Comparison of ENCODE assay signal across 12 cellular contexts in the genomic region with DNA sequence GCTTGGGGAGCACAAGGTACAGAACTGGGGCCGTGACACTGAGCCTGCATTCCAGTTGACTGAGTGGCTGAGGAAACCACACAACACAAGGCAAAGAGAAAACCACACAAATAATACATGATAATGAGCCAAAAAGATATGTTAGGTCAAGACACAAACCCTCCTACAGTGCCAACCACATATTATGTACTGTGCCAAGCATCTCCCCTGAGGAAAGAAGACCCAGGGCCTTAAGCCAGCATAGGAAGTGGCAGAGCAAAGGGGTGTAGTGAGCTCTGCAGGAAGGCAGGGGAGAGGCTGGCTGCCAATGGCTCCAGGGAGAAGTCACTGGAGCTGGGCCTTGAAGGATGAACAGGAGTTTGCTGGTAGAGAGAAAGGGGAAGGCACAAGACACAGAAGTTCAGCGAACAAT. TPM values are rescaled to one million over a fixed set of nuclear protein-coding genes. Genes with fewer than 3 reads are reported as not detected.
A peak's percentile ranks its signal among the peaks of the same experiment; 100 is the strongest.
DNase-seq lines count a peak whose midpoint lies in the region; ATAC-seq and TF ChIP-seq lines count a peak whose summit lies in the region.
"Had no signal": no experiment of that assay in that cellular context is flagged by ENCODE, and none has a peak within 500 bp of the region (broad histone marks: within the 10 kb centered on the region; RNA-seq: fewer than 3 reads in every experiment).

No MANE protein-coding gene starts in this region.

- in situ Hi-C loops in brain microvascular endothelial cell (cut with HindIII; ENCODE audit: low pct_ligation_motif_present, low sequenced_read_pairs) (no loop called here), gastrocnemius medialis (cut with MboI; ENCODE audit: low sequenced_read_pairs in 4 of 4) (no loop called here)

- no peak for ATAC-seq in GM19455 (IDR thresholded peaks at IDR 0.05; ENCODE audit: unreplicated experiment)
- no peak for ATAC-seq in gastrocnemius medialis

- H3K27me3 ChIP-seq in brain microvascular endothelial cell (replicated peaks) (no peaks in the 10 kb centered on the region), gastrocnemius medialis (no peaks in the 10 kb centered on the region)

- TF ChIP-seq CTCF in NB4 (IDR thresholded peaks at IDR 0.05; ENCODE audit: low read depth, low read length) (no peak), brain microvascular endothelial cell (IDR thresholded peaks at IDR 0.05; ENCODE audit: low read depth, low read length, missing control alignments) (no peak), nephron (IDR thresholded peaks at IDR 0.05; ENCODE audit: unreplicated experiment in 3 of 3) (no peak), gastrocnemius medialis (IDR thresholded peaks at IDR 0.05 in 4 of 5, conservative IDR thresholded peaks at IDR 0.05 in 1 of 5) (no peak)

- no peak overlapping the region for H3K27ac ChIP-seq in brain microvascular endothelial cell
- peak overlapping the region in 1 of 4 donors; percentile 31 for H3K27ac ChIP-seq in gastrocnemius medialis
- H3K27ac ChIP-seq: HL-60 had no signal

- H3K36me3 Mint-ChIP-seq in nephron (ENCODE audit: low read depth), result no peaks in the 10 kb centered on the region

- no peaks in the 10 kb centered on the region for H3K9me3 Mint-ChIP-seq in nephron

- DNase-seq in ELR (ENCODE audit: low read depth) (peak; percentile 83), NB4 (ENCODE audit: low read depth) (peak; percentile 34), brain microvascular endothelial cell (peak; percentile 58), DMS 273 treated with DMSO at 0.1 percent for 48 hours (lab: John Stamatoyannopoulos, UW) (no peak), gastrocnemius medialis (no peak), SHP77 (lab: John Stamatoyannopoulos, UW) (no peak)
- DNase-seq: activated CD4-positive, alpha-beta T cell treated with anti-CD3 and anti-CD28 coated beads, Interleukin-2, amount 50 U/mL, for 1 hour; dermis blood vessel endothelial cell; NCI-H748 treated with DMSO at 0.1 percent for 48 hours had no signal

- no peaks in the 10 kb centered on the region for H3K36me3 ChIP-seq in brain microvascular endothelial cell (replicated peaks)
- H3K36me3 ChIP-seq in gastrocnemius medialis, result no peaks in the 10 kb centered on the region

- H3K4me3 ChIP-seq in NB4 (ENCODE audit: low read depth, low read length) (no peak overlapping the region), brain microvascular endothelial cell (ENCODE audit: low read depth, low read length) (no peak overlapping the region), gastrocnemius medialis (no peak overlapping the region)

- H3K27me3 Mint-ChIP-seq in nephron (ENCODE audit: low read depth), result no peaks in the 10 kb centered on the region

- peaks cover 3 to 8% of the 10 kb centered on the region in 2 donors for H3K4me1 ChIP-seq in gastrocnemius medialis

- TF ChIP-seq POLR2A in NB4 (IDR thresholded peaks at IDR 0.05; ENCODE audit: extremely low read depth, insufficient read length), result no peak
- no peak for TF ChIP-seq POLR2A in gastrocnemius medialis (IDR thresholded peaks at IDR 0.05)

- intact Hi-C loops in gastrocnemius medialis (cut with DNase I; ENCODE audit: low total_unique reads), result no loop called here

- no peak overlapping the region for H3K4me3 Mint-ChIP-seq in nephron

- H3K4me1 Mint-ChIP-seq in nephron, result peaks cover 58% of the 10 kb centered on the region

- H3K9me3 ChIP-seq in gastrocnemius medialis, result no peaks in the 10 kb centered on the region

- H3K27ac Mint-ChIP-seq in nephron, result peak overlapping the region; percentile 9 to 65 (median 9)

RNA-seq across cellular contexts. Expression of a gene that starts 28.2 kb away (rescaled TPM):
- total RNA-seq in gastrocnemius medialis, result 10 to 100 TPM; 10.3 to 13.2 (median 10.4) TPM

RNA-seq across cellular contexts. Expression of a gene that starts 58.1 kb away (rescaled TPM):
- total RNA-seq in gastrocnemius medialis, result 10 to 100 TPM in 3 of 4 donors, 1 to 10 TPM in 1; 8.5 to 25.7 (median 22.0) TPM

Comparison
In these comparisons a context has a peak if more than half of its experiments do, and no peak if none do; other contexts are left out.
1. DNase-seq: peak in ELR (single experiment), NB4 (single experiment) and brain microvascular endothelial cell (single experiment); none in DMS 273 treated with DMSO at 0.1 percent for 48 hours (single experiment), gastrocnemius medialis (0 of 2) and SHP77 (0 of 2).